ENCODE assay signal across 18 cellular contexts in genomic region chr2:105836341-105836740, GRCh38.
DNase-seq lines count a peak whose midpoint lies in the region; ATAC-seq and TF ChIP-seq lines count a peak whose summit lies in the region.
"Had no signal": no experiment of that assay in that cellular context is flagged by ENCODE, and none has a peak within 500 bp of the region (broad histone marks: within the 10 kb centered on the region; RNA-seq: fewer than 3 reads in every experiment).

No MANE protein-coding gene starts in this region.

- H3K4me1 Mint-ChIP-seq in activated naive CD4-positive, alpha-beta T cell treated with anti-CD3 and anti-CD28 coated beads for 36 hours (ENCODE audit: low read depth) = peaks cover 77% of the 10 kb centered on the region
- H3K4me1 Mint-ChIP-seq in T-helper 17 cell = peaks cover 39% of the 10 kb centered on the region
- H3K4me1 Mint-ChIP-seq in effector memory CD8-positive, alpha-beta T cell (ENCODE audit: low read depth in 2 of 2) = peaks cover 57 to 87% of the 10 kb centered on the region in 2 donors

- TF ChIP-seq CTCF in GM20000 (IDR thresholded peaks at IDR 0.05; ENCODE audit: extremely low read depth, missing control alignments) (no peak), GM10248 (IDR thresholded peaks at IDR 0.05; ENCODE audit: control extremely low read depth, extremely low read depth, low read depth, missing control alignments) (no peak)

- CTCF ChIA-PET in activated naive CD4-positive, alpha-beta T cell treated with anti-CD3 and anti-CD28 coated beads for 36 hours (lab: Charles Lee) = interaction anchor here (0.9 to 1.6 kb wide), 2 partner anchors 32 to 83 kb away, joined by 3 to 4 read pairs; no protein-coding TSS in a partner anchor
- CTCF ChIA-PET in GM10248 (lab: Yijun Ruan, JAX) = interaction anchor here (1.0 to 1.4 kb wide), 6 partner anchors 8 to 38 kb away, joined by 3 to 8 read pairs (median 4); no protein-coding TSS in a partner anchor

- intact Hi-C loops in activated naive CD4-positive, alpha-beta T cell treated with anti-CD3 and anti-CD28 coated beads for 36 hours (cut with micrococcal nuclease) = no loop called here

- H3K27me3 Mint-ChIP-seq in activated naive CD4-positive, alpha-beta T cell treated with anti-CD3 and anti-CD28 coated beads for 36 hours (ENCODE audit: low read depth) = no peaks in the 10 kb centered on the region
- H3K27me3 Mint-ChIP-seq in T-helper 17 cell = no peaks in the 10 kb centered on the region
- H3K27me3 Mint-ChIP-seq in effector memory CD8-positive, alpha-beta T cell = no peaks in the 10 kb centered on the region
- H3K27me3 Mint-ChIP-seq: activated CD8-positive, alpha-beta memory T cell treated with anti-CD3 and anti-CD28 coated beads, Interleukin-2, amount 10 ng/mL, durations not matched to agents 7 days and 5 days had no signal

- H3K9me3 ChIP-seq in T-helper 17 cell (ENCODE audit: control insufficient read depth, low read length, poor library complexity, severe bottlenecking) = peaks cover 9% of the 10 kb centered on the region

- no peak overlapping the region for H3K4me3 Mint-ChIP-seq in activated naive CD4-positive, alpha-beta T cell treated with anti-CD3 and anti-CD28 coated beads for 36 hours
- H3K4me3 Mint-ChIP-seq in T-helper 17 cell = peak overlapping the region; percentile 1
- H3K4me3 Mint-ChIP-seq in effector memory CD8-positive, alpha-beta T cell = peak overlapping the region; percentile 28 to 63
- H3K4me3 Mint-ChIP-seq: activated CD8-positive, alpha-beta memory T cell treated with anti-CD3 and anti-CD28 coated beads, Interleukin-2, amount 10 ng/mL, durations not matched to agents 7 days and 5 days had no signal

- peak overlapping the region; percentile 84 for H3K27ac Mint-ChIP-seq in activated naive CD4-positive, alpha-beta T cell treated with anti-CD3 and anti-CD28 coated beads for 36 hours
- peak overlapping the region; percentile 62 for H3K27ac Mint-ChIP-seq in T-helper 17 cell
- peak overlapping the region; percentile 66 to 83 for H3K27ac Mint-ChIP-seq in effector memory CD8-positive, alpha-beta T cell

- no peak for ATAC-seq in T-helper 17 cell
- no peak for ATAC-seq in effector memory CD8-positive, alpha-beta T cell (replicated peaks)
- ATAC-seq in stimulated activated naive CD8-positive, alpha-beta T cell treated with anti-CD3 and anti-CD28 coated beads, Interleukin-15, Interleukin-2, amounts not matched to agents 100 U/mL and 50 U/mL, for 24 hours = peak; percentile 1
- ATAC-seq: pancreas had no signal

- H3K36me3 Mint-ChIP-seq in activated naive CD4-positive, alpha-beta T cell treated with anti-CD3 and anti-CD28 coated beads for 36 hours (ENCODE audit: low read depth) = peaks cover 50% of the 10 kb centered on the region
- H3K36me3 Mint-ChIP-seq in T-helper 17 cell (ENCODE audit: low read depth) = peaks cover 5% of the 10 kb centered on the region
- H3K36me3 Mint-ChIP-seq in effector memory CD8-positive, alpha-beta T cell (ENCODE audit: insufficient read depth) = peaks cover 32% of the 10 kb centered on the region

- no peak for DNase-seq in activated naive CD4-positive, alpha-beta T cell treated with anti-CD3 and anti-CD28 coated beads for 36 hours
- DNase-seq in activated naive CD4-positive, alpha-beta T cell treated with Interleukin-2 at 50 U/mL for 16 hours = no peak
- DNase-seq in T-helper 17 cell (no peak), DMS79 treated with DMSO at 0.1 percent for 48 hours (lab: John Stamatoyannopoulos, UW) (no peak), GM20000 (ENCODE audit: low spot score) (no peak), GM10248 (ENCODE audit: extremely low spot score) (no peak)
- DNase-seq in effector memory CD8-positive, alpha-beta T cell = no peak
- DNase-seq in stimulated activated naive CD8-positive, alpha-beta T cell treated with anti-CD3 and anti-CD28 coated beads, Interleukin-15, Interleukin-2, amounts not matched to agents 100 U/mL and 50 U/mL, for 24 hours = no peak
- DNase-seq: activated CD8-positive, alpha-beta memory T cell treated with anti-CD3 and anti-CD28 coated beads, Interleukin-2, amount 10 ng/mL, durations not matched to agents 7 days and 5 days; activated gamma-delta T cell; MV-4-11; NCI-H187 treated with DMSO at 0.1 percent for 48 hours; NCI-H345; pancreas; PC-9; SJCRH30; stimulated activated naive CD4-positive, alpha-beta T cell; transverse colon had no signal

- H3K9me3 Mint-ChIP-seq in activated naive CD4-positive, alpha-beta T cell treated with anti-CD3 and anti-CD28 coated beads for 36 hours = peaks cover 38% of the 10 kb centered on the region
- H3K9me3 Mint-ChIP-seq in effector memory CD8-positive, alpha-beta T cell = peaks cover 7 to 9% of the 10 kb centered on the region in 2 donors

- POLR2A ChIA-PET in GM10248 (lab: Yijun Ruan, JAX) = interaction anchor here (1.3 kb wide), 1 partner anchor 14 kb away, joined by 3 read pairs; no protein-coding TSS in a partner anchor
